Comparison of ENCODE assay signal across 9 cellular contexts in the genomic region with DNA sequence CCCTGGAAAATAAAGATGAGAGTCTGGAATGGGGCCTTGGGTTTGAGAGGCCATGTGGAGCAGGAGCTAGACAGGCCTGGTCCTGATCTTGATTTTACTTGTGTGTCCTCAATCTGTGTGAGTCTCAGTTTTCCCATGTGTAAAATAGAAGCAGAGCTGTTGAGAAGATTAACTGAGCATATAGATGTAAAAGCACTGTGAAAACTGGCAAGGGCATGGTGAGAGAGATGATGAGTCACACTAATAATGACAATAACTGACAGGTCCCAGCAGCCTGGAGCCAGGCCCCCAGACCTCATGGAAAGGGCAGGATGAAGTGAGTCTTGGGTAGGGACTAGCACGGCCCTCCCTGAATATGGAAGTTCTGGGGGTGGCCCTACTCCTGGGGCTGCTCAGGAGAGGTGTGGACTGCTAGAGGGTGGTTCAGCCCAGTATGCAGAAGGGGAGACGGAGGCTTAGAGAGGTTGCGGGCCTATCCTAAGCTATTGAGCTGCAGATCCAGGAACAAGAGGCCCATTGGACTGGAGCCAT. TPM values are rescaled to one million over a fixed set of nuclear protein-coding genes. Genes with fewer than 3 reads are reported as not detected.
DNase-seq lines count a peak whose midpoint lies in the region; ATAC-seq, FAIRE-seq and TF ChIP-seq lines count a peak whose summit lies in the region.
"Had no signal": no experiment of that assay in that cellular context is flagged by ENCODE, and none has a peak within 500 bp of the region (broad histone marks: within the 10 kb centered on the region; RNA-seq: fewer than 3 reads in every experiment).

No MANE protein-coding gene starts in this region.

- no peaks in the 10 kb centered on the region for H3K36me3 ChIP-seq in left ventricle myocardium inferior

- DNase-seq in left ventricle myocardium inferior (no peak), left ventricle myocardium superior (no peak), T-helper 17 cell (no peak), glomerular visceral epithelial cell (ENCODE audit: extremely low spot score) (peak; percentile 40), ureter (ENCODE audit: low spot score) (no peak), GM13977 (ENCODE audit: low spot score) (no peak), mesenteric fat pad (ENCODE audit: low spot score) (no peak), urothelium cell line (ENCODE audit: low spot score) (no peak)

- intact Hi-C loops in left ventricle myocardium inferior (cut with micrococcal nuclease) = loop anchor here (2.0 to 5.0 kb wide), 2 partner anchors 208 to 304 kb away; no protein-coding TSS in a partner anchor
- intact Hi-C loops in left ventricle myocardium superior (cut with micrococcal nuclease) = loop anchor here (5.0 kb wide), 2 partner anchors 56 to 304 kb away; no protein-coding TSS in a partner anchor

- H3K27me3 ChIP-seq in left ventricle myocardium inferior (ENCODE audit: low read depth) = no peaks in the 10 kb centered on the region

- H3K4me3 ChIP-seq in left ventricle myocardium inferior = no peak overlapping the region

- H3K27me3 Mint-ChIP-seq in T-helper 17 cell = no peaks in the 10 kb centered on the region

- no peaks in the 10 kb centered on the region for H3K9me3 ChIP-seq in left ventricle myocardium inferior (replicated peaks)
- no peaks in the 10 kb centered on the region for H3K9me3 ChIP-seq in T-helper 17 cell (ENCODE audit: control insufficient read depth, low read length, poor library complexity, severe bottlenecking)

- H3K4me3 Mint-ChIP-seq in T-helper 17 cell = no peak overlapping the region

- peaks cover 19% of the 10 kb centered on the region for H3K4me1 Mint-ChIP-seq in T-helper 17 cell

- no peak for TF ChIP-seq CTCF in left ventricle myocardium inferior (IDR thresholded peaks at IDR 0.05; ENCODE audit: borderline replicate concordance)
- no peak for TF ChIP-seq CTCF in GM13977 (IDR thresholded peaks at IDR 0.05; ENCODE audit: extremely low read depth, insufficient read depth, missing control alignments)

- ATAC-seq in left ventricle myocardium superior (no peak), T-helper 17 cell (no peak)

- peak overlapping the region; percentile 11 for H3K27ac ChIP-seq in left ventricle myocardium inferior (replicated peaks)

- in situ Hi-C loops in GM13977 (cut with MboI; ENCODE audit: low pct_unique_long_range_greater_than_20kb, low sequenced_read_pairs, unreplicated experiment) = loop anchor here (5.0 kb wide), 2 partner anchors 61 to 214 kb away; partner anchors contain the start of gene GPR3

- no peak for FAIRE-seq in urothelium cell line (lab: Jason Lieb, UNC)

- H3K27ac Mint-ChIP-seq in T-helper 17 cell = peak overlapping the region; percentile 90

- no peaks in the 10 kb centered on the region for H3K36me3 Mint-ChIP-seq in T-helper 17 cell (ENCODE audit: low read depth)

- peaks cover 51% of the 10 kb centered on the region for H3K4me1 ChIP-seq in left ventricle myocardium inferior

RNA-seq across cellular contexts. Expression of gene AHDC1, which starts 2.8 kb away (rescaled TPM):
- 40.1 TPM for total RNA-seq in left ventricle myocardium inferior
- total RNA-seq in left ventricle myocardium superior = 42.8 TPM
- total RNA-seq in T-helper 17 cell = 10 to 100 TPM; 15.9 to 18.7 TPM
- 27.3 TPM for total RNA-seq in ureter
- total RNA-seq in mesenteric fat pad = 28.5 TPM

RNA-seq across cellular contexts. Expression of gene FGR, which starts 28.2 kb away (rescaled TPM):
- total RNA-seq in left ventricle myocardium inferior (3.5 TPM), left ventricle myocardium superior (4.7 TPM), T-helper 17 cell (10 to 100 TPM in 1 of 2 donors, 1 to 10 TPM in 1; 3.3 to 12.6 TPM), ureter (17.2 TPM), mesenteric fat pad (49.7 TPM)
- total RNA-seq: glomerular endothelial cell had no signal
